In genomic region chr14:39974036-39974435, GRCh38 we compare ENCODE assay signal across 11 cellular contexts.
A peak's percentile ranks its signal among the peaks of the same experiment; 100 is the strongest.
DNase-seq lines count a peak whose midpoint lies in the region; ATAC-seq and TF ChIP-seq lines count a peak whose summit lies in the region.
"Had no signal": no experiment of that assay in that cellular context is flagged by ENCODE, and none has a peak within 500 bp of the region (broad histone marks: within the 10 kb centered on the region; RNA-seq: fewer than 3 reads in every experiment).

No MANE protein-coding gene starts in this region.

- no peak overlapping the region for H2AFZ ChIP-seq in mammary epithelial cell (ENCODE audit: low read depth, low read length)

- no peak overlapping the region for H3K4me3 ChIP-seq in mammary epithelial cell (replicated peaks in 1 of 3; ENCODE audit: insufficient read depth in 1 of 3, low read depth in 2 of 3, low read length in 3 of 3)
- H3K4me3 ChIP-seq in aorta (ENCODE audit: low read length in 2 of 2), result no peak overlapping the region
- H3K4me3 ChIP-seq: stomach had no signal

- no TSS peak for BruUV-seq in mammary epithelial cell (replicated peaks; lab: Mats Ljungman, UMichigan)

- no peaks in the 10 kb centered on the region for H3K27me3 ChIP-seq in mammary epithelial cell (ENCODE audit: insufficient read depth, low read length)
- no peaks in the 10 kb centered on the region for H3K27me3 ChIP-seq in aorta (ENCODE audit: control insufficient read depth in 1 of 2, insufficient read depth in 2 of 2, low read length in 1 of 2)
- H3K27me3 ChIP-seq: brain microvascular endothelial cell, stomach had no signal

- TF ChIP-seq CTCF in mammary epithelial cell (conservative IDR thresholded peaks at IDR 0.05 in 1 of 2, IDR thresholded peaks at IDR 0.05 in 1 of 2; ENCODE audit: extremely low read depth in 1 of 2, insufficient read depth in 1 of 2, low read depth in 1 of 2, low read length in 2 of 2), result no peak

- H3K36me3 ChIP-seq in mammary epithelial cell (ENCODE audit: insufficient read depth, low read length), result no peaks in the 10 kb centered on the region
- H3K36me3 ChIP-seq in aorta (ENCODE audit: control insufficient read depth in 1 of 2, insufficient read depth in 2 of 2, low read length in 1 of 2), result no peaks in the 10 kb centered on the region
- H3K36me3 ChIP-seq: brain microvascular endothelial cell, stomach had no signal

- H4K20me1 ChIP-seq in mammary epithelial cell (ENCODE audit: insufficient read depth, low read length), result no peaks in the 10 kb centered on the region

- DNase-seq in ACHN (peak; percentile 87), mammary epithelial cell (no peak), aorta (no peak), NCI-H526 treated with DMSO at 0.1 percent for 48 hours (lab: John Stamatoyannopoulos, UW) (no peak), NCI-H774 (lab: John Stamatoyannopoulos, UW) (no peak)
- DNase-seq: 8988T, brain microvascular endothelial cell, stomach had no signal

- H3K4me2 ChIP-seq in mammary epithelial cell (ENCODE audit: insufficient read depth, low read depth, low read length), result no peak overlapping the region

- no peak overlapping the region for H3K27ac ChIP-seq in mammary epithelial cell (ENCODE audit: insufficient read depth, low read depth, low read length)
- no peak overlapping the region for H3K27ac ChIP-seq in aorta (ENCODE audit: low read depth in 1 of 2, low read length in 2 of 2)
- H3K27ac ChIP-seq: brain microvascular endothelial cell, stomach had no signal

- CTCF ChIA-PET in mammary epithelial cell (lab: Charles Lee; ENCODE audit: low non-redundant PET), result no interaction called here

- H3K4me1 ChIP-seq in mammary epithelial cell (ENCODE audit: insufficient read depth, low read length), result no peaks in the 10 kb centered on the region
- peaks cover 0 to 2% of the 10 kb centered on the region in 2 donors for H3K4me1 ChIP-seq in aorta (ENCODE audit: control insufficient read depth in 1 of 2, insufficient read depth in 2 of 2, low read length in 2 of 2)
- H3K4me1 ChIP-seq: stomach had no signal

- in situ Hi-C loops in ACHN (cut with HindIII; ENCODE audit: low pct_ligation_motif_present, low pct_unique_long_range_greater_than_20kb, low sequenced_read_pairs), result no loop called here
- in situ Hi-C loops in mammary epithelial cell (cut with MboI; ENCODE audit: low sequenced_read_pairs in 2 of 2), result no loop called here

- H3K9me3 ChIP-seq in mammary epithelial cell (replicated peaks; ENCODE audit: insufficient read depth, low read length) (peaks cover 15% of the 10 kb centered on the region), aorta (ENCODE audit: control insufficient read depth, low read length) (no peaks in the 10 kb centered on the region)
- H3K9me3 ChIP-seq: stomach had no signal

- no peaks in the 10 kb centered on the region for H3K79me2 ChIP-seq in mammary epithelial cell (ENCODE audit: insufficient read depth, low read length)

- 30% methylated on average over 1 of the region's 1 CpG for WGBS in mammary epithelial cell (ENCODE audit: low coverage, missing lambda C conversion rate)
- 67 to 76% methylated on average over 1 of the region's 1 CpG for WGBS in aorta, 2 donors

- peak; percentile 97 for ATAC-seq in GM19372 (IDR thresholded peaks at IDR 0.05; ENCODE audit: low read depth, unreplicated experiment)
- ATAC-seq in HG02763 (IDR thresholded peaks at IDR 0.05; ENCODE audit: unreplicated experiment), result peak; percentile 98
- peak; percentile 96 for ATAC-seq in HG03442 (IDR thresholded peaks at IDR 0.05; ENCODE audit: unreplicated experiment)
- ATAC-seq in aorta (ENCODE audit: low FRiP score), result no peak

- no peak overlapping the region for H3K9ac ChIP-seq in mammary epithelial cell (ENCODE audit: insufficient read depth, low read length)

- dilution Hi-C loops in mammary epithelial cell (cut with HindIII; ENCODE audit: low sequenced_read_pairs), result no loop called here

- intact Hi-C loops in mammary epithelial cell (cut with micrococcal nuclease), result no loop called here
- intact Hi-C loops in aorta (cut with DNase I), result no loop called here
